Comparison of ENCODE assay signal across 26 cellular contexts in genomic region chr1:82260051-82260450, GRCh38.
DNase-seq lines count a peak whose midpoint lies in the region; ATAC-seq, FAIRE-seq and TF ChIP-seq lines count a peak whose summit lies in the region.
"Had no signal": no experiment of that assay in that cellular context is flagged by ENCODE, and none has a peak within 500 bp of the region (broad histone marks: within the 10 kb centered on the region; RNA-seq: fewer than 3 reads in every experiment).

No MANE protein-coding gene starts in this region.

- no peak overlapping the region for H3K27ac ChIP-seq in ACC112 (ENCODE audit: low read depth, low read length)
- H3K27ac ChIP-seq: 22Rv1, colonic mucosa, transverse colon had no signal

- TF ChIP-seq CTCF in fibroblast of pulmonary artery (IDR thresholded peaks at IDR 0.05; ENCODE audit: low read length, missing control alignments): no peak

- H3K4me1 ChIP-seq in ACC112 (ENCODE audit: control insufficient read depth, insufficient read depth, low read length, unreplicated experiment): peaks cover 5% of the 10 kb centered on the region
- H3K4me1 ChIP-seq: colonic mucosa, transverse colon had no signal

- H2AFZ ChIP-seq in ACC112 (ENCODE audit: low read length, unreplicated experiment): peak overlapping the region; percentile 17

- no peaks in the 10 kb centered on the region for H3K27me3 ChIP-seq in ACC112 (ENCODE audit: insufficient read depth, low read length)
- H3K27me3 ChIP-seq: colonic mucosa, transverse colon had no signal

- ATAC-seq in GM18867 (IDR thresholded peaks at IDR 0.05; ENCODE audit: unreplicated experiment): no peak
- ATAC-seq: activated naive CD4-positive, alpha-beta T cell treated with anti-CD3 and anti-CD28 coated beads, Interleukin-2, amount 50 U/mL, for 72 hours; stimulated activated memory B cell treated with anti-CD40 and anti-IgM and Interleukin-4, amounts not matched to agents 10 μg/mL and 1 μg/mL and 100 μg/mL, for 72 hours had no signal

- DNase-seq in DMS153 (lab: John Stamatoyannopoulos, UW) (peak; percentile 56), DMS153 treated with DMSO at 0.1 percent for 48 hours (lab: John Stamatoyannopoulos, UW; ENCODE audit: unreplicated experiment) (no peak), NCI-H345 treated with DMSO at 0.1 percent for 48 hours (lab: John Stamatoyannopoulos, UW; ENCODE audit: unreplicated experiment) (peak; percentile 52), fibroblast of pulmonary artery (ENCODE audit: low read depth) (peak; percentile 11), GM19239 (ENCODE audit: insufficient read length, low spot score) (no peak)
- DNase-seq in activated naive CD4-positive, alpha-beta T cell (lab: John Stamatoyannopoulos, UW): no peak
- DNase-seq: activated B cell treated with CpG ODN at 0.5 μM for 24 hours; activated CD4-positive, alpha-beta T cell treated with anti-CD3 and anti-CD28 coated beads, Interleukin-2, amount 10 ng/mL, durations not matched to agents 7 days and 5 days; C1 segment of cervical spinal cord; colonic mucosa; COR-L47; DND-41; effector memory CD4-positive, alpha-beta T cell; GF-D8; KG1; NCI-H1105 treated with DMSO at 0.1 percent for 48 hours; nephron progenitor cell; OCI-M1; SK-N-SH; transverse colon had no signal

- no peak for FAIRE-seq in GM19239 (lab: Jason Lieb, UNC)
- FAIRE-seq: H1 had no signal

- H3K4me3 ChIP-seq in ACC112 (ENCODE audit: low read depth, low read length) (no peak overlapping the region), fibroblast of pulmonary artery (replicated peaks; ENCODE audit: low read depth, low read length) (no peak overlapping the region)
- H3K4me3 ChIP-seq: colonic mucosa, transverse colon had no signal

- H3K36me3 ChIP-seq in ACC112 (ENCODE audit: insufficient read depth, low read length): no peaks in the 10 kb centered on the region
- H3K36me3 ChIP-seq: colonic mucosa, transverse colon had no signal

- no peaks in the 10 kb centered on the region for H3K79me2 ChIP-seq in ACC112 (ENCODE audit: control insufficient read depth, insufficient read depth, low read length, unreplicated experiment)

Comparison
In these comparisons a context has a peak if more than half of its experiments do, and no peak if none do; other contexts are left out.
1. DNase-seq: peak in DMS153 (single experiment), NCI-H345 treated with DMSO at 0.1 percent for 48 hours (single experiment) and fibroblast of pulmonary artery (single experiment); none in DMS153 treated with DMSO at 0.1 percent for 48 hours (single experiment), activated naive CD4-positive, alpha-beta T cell (0 of 4) and GM19239 (single experiment).